Comparison of ENCODE assay signal across 8 cellular contexts in the genomic region with DNA sequence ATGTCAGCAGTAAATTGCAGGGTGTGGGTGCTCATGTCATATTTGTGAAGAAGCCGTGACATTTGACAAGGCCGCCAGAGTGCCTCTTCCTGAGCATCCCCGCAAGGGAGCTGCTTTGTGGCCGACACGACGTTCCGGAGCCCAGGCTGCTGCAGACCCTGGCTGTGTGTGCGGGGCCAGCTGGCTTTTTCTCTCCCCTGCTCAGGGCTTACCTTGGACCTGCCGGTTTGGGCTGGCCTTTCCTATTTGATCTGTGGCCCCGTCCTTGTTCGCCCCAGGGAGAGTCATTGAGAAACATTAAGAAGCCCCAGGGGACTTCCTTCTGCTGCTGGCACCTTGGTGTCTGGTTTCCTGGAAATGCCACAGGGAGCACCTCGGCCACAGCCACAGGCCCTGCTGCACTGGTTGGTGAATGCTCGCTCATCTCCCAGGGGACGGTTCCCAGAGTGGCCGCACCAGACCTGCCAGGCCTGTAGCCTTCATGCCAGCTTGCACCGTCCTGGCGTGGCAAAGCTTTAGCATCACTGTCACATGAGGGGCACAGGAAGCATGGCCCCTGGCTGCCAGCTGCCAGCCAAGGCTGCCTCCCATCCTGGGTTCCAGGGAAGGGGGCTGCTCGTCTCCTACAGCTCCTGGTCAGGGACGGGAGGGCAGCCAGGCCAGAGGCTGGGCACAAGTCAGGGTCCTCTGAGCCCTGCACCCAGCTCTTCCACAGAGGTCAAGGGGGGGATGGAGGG. TPM values are rescaled to one million over a fixed set of nuclear protein-coding genes. Genes with fewer than 3 reads are reported as not detected.
A peak's percentile ranks its signal among the peaks of the same experiment; 100 is the strongest.
DNase-seq lines count a peak whose midpoint lies in the region; ATAC-seq, FAIRE-seq and TF ChIP-seq lines count a peak whose summit lies in the region.

No MANE protein-coding gene starts in this region.

- intact Hi-C loops in GM12878 (cut with micrococcal nuclease; ENCODE audit: unreplicated experiment) (no loop called here), testis (cut with DNase I; ENCODE audit: low total_unique reads) (no loop called here)

- no TSS peak for BruUV-seq in GM12878 (replicated peaks; lab: Mats Ljungman, UMichigan)

- RAD21 ChIA-PET in GM12878 (lab: Charles Lee; ENCODE audit: unreplicated experiment) = interaction anchor here (1.1 to 6.6 kb wide), 6 partner anchors 17 to 110 kb away, joined by 4 to 33 read pairs (median 10); a partner anchor contains a TSS

- ATAC-seq in GM12878 (peak; percentile 14), HG03025 (IDR thresholded peaks at IDR 0.05; ENCODE audit: low FRiP score, unreplicated experiment) (no peak), GM18511 (IDR thresholded peaks at IDR 0.05; ENCODE audit: unreplicated experiment) (no peak)

- H3K9me3 ChIP-seq in OCI-LY1 (ENCODE audit: low read length) = no peaks in the 10 kb centered on the region
- H3K9me3 ChIP-seq in GM12878 (replicated peaks; ENCODE audit: control insufficient read depth, insufficient read depth, low read length) = no peaks in the 10 kb centered on the region
- no peaks in the 10 kb centered on the region for H3K9me3 ChIP-seq in neutrophil
- H3K9me3 ChIP-seq in testis = no peaks in the 10 kb centered on the region

- FAIRE-seq in GM12878 (lab: Jason Lieb, UNC) = no peak

- POLR2A ChIA-PET in GM12878 (lab: Charles Lee) = interaction anchor here (0.6 to 2.9 kb wide), 11 partner anchors 16 to 364 kb away, joined by 3 to 17 read pairs (median 3); a partner anchor contains a TSS

- TF ChIP-seq POLR2A in GM12878 (IDR thresholded peaks at IDR 0.05; ENCODE audit: low read depth, low read length) (0 out of 2 replicates have a peak, but pooled peaks have one; percentile 24), testis (IDR thresholded peaks at IDR 0.05) (no peak)

- H3K9ac ChIP-seq in OCI-LY1 (ENCODE audit: low read length) (peak overlapping the region; percentile 97), GM12878 (ENCODE audit: control insufficient read depth, insufficient read depth, low read length) (peak overlapping the region; percentile 77)

- H3K27me3 ChIP-seq in OCI-LY1 (ENCODE audit: insufficient read depth, low read length) (no peaks in the 10 kb centered on the region), GM12878 (replicated peaks in 1 of 2; ENCODE audit: control insufficient read depth in 2 of 2, insufficient read depth in 2 of 2, low read length in 1 of 2) (no peaks in the 10 kb centered on the region), neutrophil (no peaks in the 10 kb centered on the region), testis (no peaks in the 10 kb centered on the region)

- H3K4me1 ChIP-seq in OCI-LY1 (ENCODE audit: insufficient read depth, low read length, severe bottlenecking) = peaks cover 91% of the 10 kb centered on the region
- H3K4me1 ChIP-seq in GM12878 (ENCODE audit: control insufficient read depth, insufficient read depth, low read length) = peaks cover 74% of the 10 kb centered on the region
- H3K4me1 ChIP-seq in neutrophil (ENCODE audit: control insufficient read depth in 1 of 2, insufficient read depth in 1 of 2, low read depth in 1 of 2, low read length in 1 of 2) = peaks cover 87 to 97% of the 10 kb centered on the region in 2 experiments
- peaks cover 94% of the 10 kb centered on the region for H3K4me1 ChIP-seq in testis

- no peaks in the 10 kb centered on the region for H3K9me2 ChIP-seq in OCI-LY1 (ENCODE audit: low read depth, low read length)

- in situ Hi-C loops in GM12878 (cut with MboI) = no loop called here

- no peak for TF ChIP-seq RAD21 in GM12878 (IDR thresholded peaks at IDR 0.05; ENCODE audit: insufficient read depth, low read depth, low read length)

- H2AFZ ChIP-seq in OCI-LY1 (ENCODE audit: low read length) = no peak overlapping the region
- H2AFZ ChIP-seq in GM12878 (ENCODE audit: control insufficient read depth, low read depth, low read length) = no peak overlapping the region

- peak overlapping the region; percentile 93 for H3K4me2 ChIP-seq in OCI-LY1 (ENCODE audit: low read length)
- H3K4me2 ChIP-seq in GM12878 (ENCODE audit: control insufficient read depth, insufficient read depth) = peak overlapping the region; percentile 100

- WGBS in GM12878 (ENCODE audit: insufficient coverage, insufficient replicate concordance, low lambda C conversion rate, missing lambda C conversion rate) = 2% methylated on average over 18 of the region's 19 CpGs
- 69 to 78% methylated on average over 5 to 19 of the region's 19 CpGs for WGBS in testis, 2 donors

- SMC1A ChIA-PET in GM12878 (lab: Charles Lee; ENCODE audit: uncharacterized antibody, unreplicated experiment) = interaction anchor here (0.6 to 6.1 kb wide), 8 partner anchors 16 to 111 kb away, joined by 3 to 35 read pairs (median 4); a partner anchor contains a TSS

- TF ChIP-seq CTCF in OCI-LY1 (IDR thresholded peaks at IDR 0.05; ENCODE audit: low read length) (no peak), GM12878 (IDR thresholded peaks at IDR 0.05 in 2 of 3, conservative IDR thresholded peaks at IDR 0.05 in 1 of 3; ENCODE audit: control insufficient read depth in 2 of 3, extremely low read depth in 1 of 3, insufficient read depth in 1 of 3, low read depth in 3 of 3, low read length in 3 of 3) (no peak), neutrophil (IDR thresholded peaks at IDR 0.05) (no peak), testis (IDR thresholded peaks at IDR 0.05) (no peak)

- H3K79me2 ChIP-seq in OCI-LY1 (ENCODE audit: insufficient read depth, low read length) (peaks cover 69% of the 10 kb centered on the region), GM12878 (ENCODE audit: control insufficient read depth, insufficient read depth, low read length) (peaks cover 100% of the 10 kb centered on the region)

- H3K36me3 ChIP-seq in OCI-LY1 (ENCODE audit: insufficient read depth, low read length) (peaks cover 61% of the 10 kb centered on the region), GM12878 (ENCODE audit: control insufficient read depth in 2 of 2, insufficient read depth in 2 of 2, low read length in 1 of 2) (peaks cover 14 to 18% of the 10 kb centered on the region in 2 experiments; a peak in 3 of 4 replicates), neutrophil (peaks cover 40% of the 10 kb centered on the region), testis (ENCODE audit: low read depth, missing control alignments) (no peaks in the 10 kb centered on the region)

- H4K20me1 ChIP-seq in OCI-LY1 (ENCODE audit: insufficient read depth, low read length) (no peaks in the 10 kb centered on the region), GM12878 (ENCODE audit: control insufficient read depth, insufficient read depth) (no peaks in the 10 kb centered on the region)

- CTCF ChIA-PET in GM12878 (lab: Yijun Ruan, JAX) = interaction anchor here (1.0 to 4.9 kb wide), 11 partner anchors 9 to 113 kb away, joined by 3 to 31 read pairs (median 7); a partner anchor contains a TSS

- H3K27ac ChIP-seq in OCI-LY1 (ENCODE audit: low read depth, low read length, poor library complexity, severe bottlenecking) (peak overlapping the region; percentile 98), GM12878 (ENCODE audit: control insufficient read depth, insufficient read depth) (peak overlapping the region; percentile 98), neutrophil (peak overlapping the region; percentile 99), testis (peak overlapping the region in 1 of 2 donors; percentile 74)

- peaks cover 9% of the 10 kb centered on the region; the same call in 1 of the 2 replicates for H3F3A ChIP-seq in OCI-LY1 (ENCODE audit: insufficient read depth, low read length)

- H3K4me3 ChIP-seq in OCI-LY1 (ENCODE audit: low read depth, low read length, poor library complexity, severe bottlenecking) (peak overlapping the region; percentile 93), GM12878 (peak overlapping the region; percentile 81), neutrophil (ENCODE audit: low read depth in 1 of 2, low read length in 1 of 2) (peak overlapping the region; percentile 95 to 97), testis (no peak overlapping the region)

- TF ChIP-seq EP300 in GM12878 (IDR thresholded peaks at IDR 0.05; ENCODE audit: borderline replicate concordance in 1 of 2, control insufficient read depth in 1 of 2, low read depth in 2 of 2, low read length in 2 of 2) = no peak

- DNase-seq in DMS153 (lab: John Stamatoyannopoulos, UW) (peak; percentile 91), GM12878 (ENCODE audit: low read depth, low spot score) (peak; percentile 39), testis (no peak), OCI-M2 (lab: John Stamatoyannopoulos, UW; ENCODE audit: unreplicated experiment) (no peak)

RNA-seq across cellular contexts. Expression of a gene that starts 5.4 kb away (rescaled TPM):
- total RNA-seq in GM12878 (2013; cell fraction: nucleolus; rRNA removed) = 113 and 129 TPM in 2 replicates
- total RNA-seq in GM12878 (2014; rRNA removed) (135 and 140 TPM in 2 replicates), GM12878 (2014; rRNA removed; fragmentation: Illumina TruSeq; extraction: Trizol) (50.3 and 54.9 TPM in 2 replicates), GM12878 (2021) (152 and 160 TPM in 2 replicates), testis (10 to 100 TPM; 64.3 to 87.6 TPM)
- 47.6 TPM for polyA plus RNA-seq in GM12878 (2011; ENCODE audit: low read depth)
- polyA plus RNA-seq in GM12878 (2011; rRNA removed) (52.4 and 77.2 TPM in 2 replicates), GM12878 (2014; fragmentation: Illumina TruSeq; extraction: Trizol) (44.5 and 90.0 TPM in 2 replicates), GM12878 (2014; fragmentation: Nextera tagmentation; extraction: Ambion mirVana) (1 to 10 TPM; 1.0 to 1.3 TPM), GM12878 (2014; rRNA removed) (142 and 155 TPM in 2 replicates), GM12878 (2016; fragmentation: Nextera tagmentation; extraction: Ambion mirVana) (10 to 100 TPM; 31.5 to 34.5 TPM), testis (ENCODE audit: insufficient read depth, low read depth, low replicate concordance) (45.6 TPM)
- 84.2 and 124 TPM in 2 replicates for polyA plus RNA-seq in GM12878 (2011; cell fraction: cytosol; rRNA removed)
- 373 and 393 TPM in 2 replicates for polyA plus RNA-seq in GM12878 (2011; cell fraction: nucleus; rRNA removed)
- polyA plus RNA-seq in GM12878 (2012) = 130 and 152 TPM in 2 replicates
- polyA minus RNA-seq in GM12878 (2011; rRNA and poly(A)+ RNA removed) = 105 and 117 TPM in 2 replicates
- 65.8 and 85.8 TPM in 2 replicates for polyA minus RNA-seq in GM12878 (2011; cell fraction: cytosol; rRNA and poly(A)+ RNA removed)
- 76.6 and 99.7 TPM in 2 replicates for polyA minus RNA-seq in GM12878 (2011; cell fraction: nucleus; rRNA and poly(A)+ RNA removed)

RNA-seq across cellular contexts. Expression of a gene that starts 17.4 kb away (rescaled TPM):
- 70.6 and 80.4 TPM in 2 replicates for total RNA-seq in GM12878 (2013; cell fraction: nucleolus; rRNA removed)
- total RNA-seq in GM12878 (2014; rRNA removed) = 36.7 and 39.5 TPM in 2 replicates
- 20.8 and 21.1 TPM in 2 replicates for total RNA-seq in GM12878 (2014; rRNA removed; fragmentation: Illumina TruSeq; extraction: Trizol)
- 45.2 and 54.1 TPM in 2 replicates for total RNA-seq in GM12878 (2021)
- polyA plus RNA-seq in GM12878 (2011; ENCODE audit: low read depth) = 8.7 TPM
- polyA plus RNA-seq in GM12878 (2011; rRNA removed) = 13.2 and 25.2 TPM in 2 replicates
- polyA plus RNA-seq in GM12878 (2011; cell fraction: cytosol; rRNA removed) = 24.9 and 43.8 TPM in 2 replicates
- 169 and 236 TPM in 2 replicates for polyA plus RNA-seq in GM12878 (2011; cell fraction: nucleus; rRNA removed)
- polyA plus RNA-seq in GM12878 (2012) = 18.7 and 28.3 TPM in 2 replicates
- 6.7 and 18.4 TPM in 2 replicates for polyA plus RNA-seq in GM12878 (2014; fragmentation: Illumina TruSeq; extraction: Trizol)
- 1 to 10 TPM; 2.0 to 5.9 TPM for polyA plus RNA-seq in GM12878 (2014; fragmentation: Nextera tagmentation; extraction: Ambion mirVana)
- polyA plus RNA-seq in GM12878 (2014; rRNA removed) = 56.2 and 58.8 TPM in 2 replicates
- 10 to 100 TPM; 18.4 to 22.0 TPM for polyA plus RNA-seq in GM12878 (2016; fragmentation: Nextera tagmentation; extraction: Ambion mirVana)
- 12.1 and 32.2 TPM in 2 replicates for polyA minus RNA-seq in GM12878 (2011; rRNA and poly(A)+ RNA removed)
- polyA minus RNA-seq in GM12878 (2011; cell fraction: cytosol; rRNA and poly(A)+ RNA removed) = 11.0 and 14.5 TPM in 2 replicates
- 36.4 and 70.8 TPM in 2 replicates for polyA minus RNA-seq in GM12878 (2011; cell fraction: nucleus; rRNA and poly(A)+ RNA removed)
- 10 to 100 TPM; 66.2 to 73.3 TPM for total RNA-seq in testis
- polyA plus RNA-seq in testis (ENCODE audit: insufficient read depth, low read depth, low replicate concordance) = 32.8 TPM

RNA-seq across cellular contexts. Expression of a gene that starts 31.6 kb away (rescaled TPM):
- total RNA-seq in GM12878 (2013; cell fraction: nucleolus; rRNA removed) = 0.93 and 0.94 TPM in 2 replicates
- total RNA-seq in GM12878 (2014; rRNA removed) (0.11 and 0.73 TPM in 2 replicates), GM12878 (2014; rRNA removed; fragmentation: Illumina TruSeq; extraction: Trizol) (0.18 and 0.23 TPM in 2 replicates), GM12878 (2021) (0.80 and 1.7 TPM in 2 replicates), testis (1 to 10 TPM; 6.9 to 9.8 TPM)
- polyA plus RNA-seq in GM12878 (2011; ENCODE audit: low read depth) = 0.09 TPM
- polyA plus RNA-seq in GM12878 (2011; rRNA removed) (0.05 and 0.10 TPM in 2 replicates), GM12878 (2014; fragmentation: Illumina TruSeq; extraction: Trizol) (0.08 and 0.21 TPM in 2 replicates), GM12878 (2014; fragmentation: Nextera tagmentation; extraction: Ambion mirVana) (not detected), GM12878 (2014; rRNA removed) (0.83 and 0.94 TPM in 2 replicates), GM12878 (2016; fragmentation: Nextera tagmentation; extraction: Ambion mirVana) (under 1 TPM in 1 of 2 experiments, not detected in 1; 0.28 TPM), testis (ENCODE audit: insufficient read depth, low read depth, low replicate concordance) (8.6 TPM)
- 0.04 and 0.13 TPM in 2 replicates for polyA plus RNA-seq in GM12878 (2011; cell fraction: cytosol; rRNA removed)
- 1.4 and 2.0 TPM in 2 replicates for polyA plus RNA-seq in GM12878 (2011; cell fraction: nucleus; rRNA removed)
- polyA plus RNA-seq in GM12878 (2012) = 0.24 and 0.38 TPM in 2 replicates
- 0.26 TPM in 1 of 2 replicates, not detected in the other for polyA minus RNA-seq in GM12878 (2011; rRNA and poly(A)+ RNA removed)
- 0.53 TPM in 1 of 2 replicates, not detected in the other for polyA minus RNA-seq in GM12878 (2011; cell fraction: cytosol; rRNA and poly(A)+ RNA removed)
- polyA minus RNA-seq in GM12878 (2011; cell fraction: nucleus; rRNA and poly(A)+ RNA removed) = 0.48 and 2.2 TPM in 2 replicates

Comparison
In these comparisons a context has a peak if more than half of its experiments do, and no peak if none do; other contexts are left out.
1. DNase-seq: peak in DMS153 (single experiment) and GM12878 (single experiment); none in testis (single experiment) and OCI-M2 (single experiment).
2. H3K4me3 ChIP-seq: peak in OCI-LY1 (single experiment), GM12878 (single experiment) and neutrophil (2 of 2); none in testis (0 of 2).